3 cellular contexts compared by ENCODE assay signal in the genomic region with DNA sequence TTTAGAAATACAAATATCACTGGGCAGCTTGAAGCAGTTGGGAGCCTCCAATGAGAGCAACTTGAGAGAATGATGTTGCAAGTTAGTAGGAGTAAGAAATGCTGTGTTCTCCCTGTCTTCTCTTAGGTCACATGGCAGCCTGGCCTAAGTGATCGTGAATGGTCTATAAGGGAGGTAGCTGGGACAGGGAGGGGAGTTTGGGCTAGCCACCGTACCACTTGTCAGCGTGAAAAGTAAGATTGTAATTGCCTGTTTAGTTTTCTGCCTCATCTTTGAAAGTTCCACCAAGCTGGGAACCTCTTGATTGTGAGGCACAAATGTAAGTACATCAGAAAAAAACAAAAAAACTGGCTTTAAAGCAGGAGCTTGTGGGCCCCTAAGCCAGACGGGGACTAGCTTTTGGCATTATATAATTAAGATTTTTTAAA.
TF ChIP-seq lines count a peak whose summit lies in the region.

No MANE protein-coding gene starts in this region.

TF ChIP-seq in SK-N-SH, 30 proteins besides CTCF, POLR2A, EP300 and RAD21:
- TF ChIP-seq NFIC (IDR thresholded peaks at IDR 0.05; ENCODE audit: borderline replicate concordance) (no peak), TAF1 (IDR thresholded peaks at IDR 0.05; ENCODE audit: borderline replicate concordance, low read depth, low read length) (no peak), POLR2AphosphoS5 (IDR thresholded peaks at IDR 0.05; ENCODE audit: low read depth, low read length) (peak; percentile 6; the same call in 1 of the 2 replicates), FOXM1 (IDR thresholded peaks at IDR 0.05; ENCODE audit: low read depth) (no peak)
TF ChIP-seq in SK-N-SH: peak in this region for 1.

TF ChIP-seq in SK-N-SH treated with all-trans-retinoic acid at 6 μM for 48 hours, 23 proteins besides CTCF, POLR2A, EP300 and RAD21:
- TF ChIP-seq SNAI2 (CRISPR knock-in tag; IDR thresholded peaks at IDR 0.05), result no peak
- TF ChIP-seq, protein P1, sequence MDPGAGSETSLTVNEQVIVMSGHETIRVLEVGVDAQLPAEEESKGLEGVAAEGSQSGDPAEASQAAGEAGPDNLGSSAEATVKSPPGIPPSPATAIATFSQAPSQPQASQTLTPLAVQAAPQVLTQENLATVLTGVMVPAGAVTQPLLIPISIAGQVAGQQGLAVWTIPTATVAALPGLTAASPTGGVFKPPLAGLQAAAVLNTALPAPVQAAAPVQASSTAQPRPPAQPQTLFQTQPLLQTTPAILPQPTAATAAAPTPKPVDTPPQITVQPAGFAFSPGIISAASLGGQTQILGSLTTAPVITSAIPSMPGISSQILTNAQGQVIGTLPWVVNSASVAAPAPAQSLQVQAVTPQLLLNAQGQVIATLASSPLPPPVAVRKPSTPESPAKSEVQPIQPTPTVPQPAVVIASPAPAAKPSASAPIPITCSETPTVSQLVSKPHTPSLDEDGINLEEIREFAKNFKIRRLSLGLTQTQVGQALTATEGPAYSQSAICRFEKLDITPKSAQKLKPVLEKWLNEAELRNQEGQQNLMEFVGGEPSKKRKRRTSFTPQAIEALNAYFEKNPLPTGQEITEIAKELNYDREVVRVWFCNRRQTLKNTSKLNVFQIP (CRISPR knock-in tag; IDR thresholded peaks at IDR 0.05; ENCODE audit: borderline replicate concordance, low read depth), result no peak
- TF ChIP-seq TOX (CRISPR knock-in tag; IDR thresholded peaks at IDR 0.05; ENCODE audit: borderline replicate concordance), result no peak
- no peak for TF ChIP-seq ZFP30 (CRISPR knock-in tag; IDR thresholded peaks at IDR 0.05)
- TF ChIP-seq, protein P2, sequence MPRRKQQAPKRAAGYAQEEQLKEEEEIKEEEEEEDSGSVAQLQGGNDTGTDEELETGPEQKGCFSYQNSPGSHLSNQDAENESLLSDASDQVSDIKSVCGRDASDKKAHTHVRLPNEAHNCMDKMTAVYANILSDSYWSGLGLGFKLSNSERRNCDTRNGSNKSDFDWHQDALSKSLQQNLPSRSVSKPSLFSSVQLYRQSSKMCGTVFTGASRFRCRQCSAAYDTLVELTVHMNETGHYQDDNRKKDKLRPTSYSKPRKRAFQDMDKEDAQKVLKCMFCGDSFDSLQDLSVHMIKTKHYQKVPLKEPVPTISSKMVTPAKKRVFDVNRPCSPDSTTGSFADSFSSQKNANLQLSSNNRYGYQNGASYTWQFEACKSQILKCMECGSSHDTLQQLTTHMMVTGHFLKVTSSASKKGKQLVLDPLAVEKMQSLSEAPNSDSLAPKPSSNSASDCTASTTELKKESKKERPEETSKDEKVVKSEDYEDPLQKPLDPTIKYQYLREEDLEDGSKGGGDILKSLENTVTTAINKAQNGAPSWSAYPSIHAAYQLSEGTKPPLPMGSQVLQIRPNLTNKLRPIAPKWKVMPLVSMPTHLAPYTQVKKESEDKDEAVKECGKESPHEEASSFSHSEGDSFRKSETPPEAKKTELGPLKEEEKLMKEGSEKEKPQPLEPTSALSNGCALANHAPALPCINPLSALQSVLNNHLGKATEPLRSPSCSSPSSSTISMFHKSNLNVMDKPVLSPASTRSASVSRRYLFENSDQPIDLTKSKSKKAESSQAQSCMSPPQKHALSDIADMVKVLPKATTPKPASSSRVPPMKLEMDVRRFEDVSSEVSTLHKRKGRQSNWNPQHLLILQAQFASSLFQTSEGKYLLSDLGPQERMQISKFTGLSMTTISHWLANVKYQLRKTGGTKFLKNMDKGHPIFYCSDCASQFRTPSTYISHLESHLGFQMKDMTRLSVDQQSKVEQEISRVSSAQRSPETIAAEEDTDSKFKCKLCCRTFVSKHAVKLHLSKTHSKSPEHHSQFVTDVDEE (CRISPR knock-in tag; IDR thresholded peaks at IDR 0.05), result no peak
- TF ChIP-seq OSR1 (CRISPR knock-in tag; IDR thresholded peaks at IDR 0.05), result no peak
- TF ChIP-seq ARNTL (CRISPR knock-in tag; IDR thresholded peaks at IDR 0.05; ENCODE audit: borderline replicate concordance, low read depth), result no peak
TF ChIP-seq in SK-N-SH treated with all-trans-retinoic acid at 6 μM for 48 hours: peak in this region for 0.

TF ChIP-seq in GM12878, 131 proteins besides CTCF, POLR2A, EP300 and RAD21 (continues in another document):
- TF ChIP-seq POLR2AphosphoS5 (IDR thresholded peaks at IDR 0.05; ENCODE audit: low read length) (peak; percentile 89), SIX5 (IDR thresholded peaks at IDR 0.05; ENCODE audit: low read depth, low read length, severe bottlenecking) (no peak), ZNF622 (IDR thresholded peaks at IDR 0.05) (no peak), SREBF2 (IDR thresholded peaks at IDR 0.05; ENCODE audit: low read length) (no peak), WRNIP1 (IDR thresholded peaks at IDR 0.05; ENCODE audit: borderline replicate concordance, low read depth, low read length) (no peak), POU2F2 (IDR thresholded peaks at IDR 0.05; ENCODE audit: borderline replicate concordance, low read depth, low read length) (peak; percentile 26; the same call in 1 of the 3 replicates), SP1 (IDR thresholded peaks at IDR 0.05; ENCODE audit: low read depth, low read length) (no peak), ZSCAN29 (IDR thresholded peaks at IDR 0.05) (no peak), YBX1 (IDR thresholded peaks at IDR 0.05) (no peak), ZNF217 (IDR thresholded peaks at IDR 0.05) (no peak), SPI1 (IDR thresholded peaks at IDR 0.05; ENCODE audit: borderline replicate concordance, insufficient read depth, low read depth, low read length) (no peak), DPF2 (IDR thresholded peaks at IDR 0.05) (no peak), YY1 (IDR thresholded peaks at IDR 0.05; ENCODE audit: low read depth, low read length) (no peak), MTA2 (IDR thresholded peaks at IDR 0.05; ENCODE audit: low read depth) (no peak), TCF12 (IDR thresholded peaks at IDR 0.05; ENCODE audit: low read depth, low read length) (no peak), ASH2L (IDR thresholded peaks at IDR 0.05; ENCODE audit: borderline replicate concordance, low read depth) (no peak)
- TF ChIP-seq, protein P3, sequence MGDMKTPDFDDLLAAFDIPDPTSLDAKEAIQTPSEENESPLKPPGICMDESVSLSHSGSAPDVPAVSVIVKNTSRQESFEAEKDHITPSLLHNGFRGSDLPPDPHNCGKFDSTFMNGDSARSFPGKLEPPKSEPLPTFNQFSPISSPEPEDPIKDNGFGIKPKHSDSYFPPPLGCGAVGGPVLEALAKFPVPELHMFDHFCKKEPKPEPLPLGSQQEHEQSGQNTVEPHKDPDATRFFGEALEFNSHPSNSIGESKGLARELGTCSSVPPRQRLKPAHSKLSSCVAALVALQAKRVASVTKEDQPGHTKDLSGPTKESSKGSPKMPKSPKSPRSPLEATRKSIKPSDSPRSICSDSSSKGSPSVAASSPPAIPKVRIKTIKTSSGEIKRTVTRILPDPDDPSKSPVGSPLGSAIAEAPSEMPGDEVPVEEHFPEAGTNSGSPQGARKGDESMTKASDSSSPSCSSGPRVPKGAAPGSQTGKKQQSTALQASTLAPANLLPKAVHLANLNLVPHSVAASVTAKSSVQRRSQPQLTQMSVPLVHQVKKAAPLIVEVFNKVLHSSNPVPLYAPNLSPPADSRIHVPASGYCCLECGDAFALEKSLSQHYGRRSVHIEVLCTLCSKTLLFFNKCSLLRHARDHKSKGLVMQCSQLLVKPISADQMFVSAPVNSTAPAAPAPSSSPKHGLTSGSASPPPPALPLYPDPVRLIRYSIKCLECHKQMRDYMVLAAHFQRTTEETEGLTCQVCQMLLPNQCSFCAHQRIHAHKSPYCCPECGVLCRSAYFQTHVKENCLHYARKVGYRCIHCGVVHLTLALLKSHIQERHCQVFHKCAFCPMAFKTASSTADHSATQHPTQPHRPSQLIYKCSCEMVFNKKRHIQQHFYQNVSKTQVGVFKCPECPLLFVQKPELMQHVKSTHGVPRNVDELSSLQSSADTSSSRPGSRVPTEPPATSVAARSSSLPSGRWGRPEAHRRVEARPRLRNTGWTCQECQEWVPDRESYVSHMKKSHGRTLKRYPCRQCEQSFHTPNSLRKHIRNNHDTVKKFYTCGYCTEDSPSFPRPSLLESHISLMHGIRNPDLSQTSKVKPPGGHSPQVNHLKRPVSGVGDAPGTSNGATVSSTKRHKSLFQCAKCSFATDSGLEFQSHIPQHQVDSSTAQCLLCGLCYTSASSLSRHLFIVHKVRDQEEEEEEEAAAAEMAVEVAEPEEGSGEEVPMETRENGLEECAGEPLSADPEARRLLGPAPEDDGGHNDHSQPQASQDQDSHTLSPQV (IDR thresholded peaks at IDR 0.05), result no peak
- TF ChIP-seq, protein P4, sequence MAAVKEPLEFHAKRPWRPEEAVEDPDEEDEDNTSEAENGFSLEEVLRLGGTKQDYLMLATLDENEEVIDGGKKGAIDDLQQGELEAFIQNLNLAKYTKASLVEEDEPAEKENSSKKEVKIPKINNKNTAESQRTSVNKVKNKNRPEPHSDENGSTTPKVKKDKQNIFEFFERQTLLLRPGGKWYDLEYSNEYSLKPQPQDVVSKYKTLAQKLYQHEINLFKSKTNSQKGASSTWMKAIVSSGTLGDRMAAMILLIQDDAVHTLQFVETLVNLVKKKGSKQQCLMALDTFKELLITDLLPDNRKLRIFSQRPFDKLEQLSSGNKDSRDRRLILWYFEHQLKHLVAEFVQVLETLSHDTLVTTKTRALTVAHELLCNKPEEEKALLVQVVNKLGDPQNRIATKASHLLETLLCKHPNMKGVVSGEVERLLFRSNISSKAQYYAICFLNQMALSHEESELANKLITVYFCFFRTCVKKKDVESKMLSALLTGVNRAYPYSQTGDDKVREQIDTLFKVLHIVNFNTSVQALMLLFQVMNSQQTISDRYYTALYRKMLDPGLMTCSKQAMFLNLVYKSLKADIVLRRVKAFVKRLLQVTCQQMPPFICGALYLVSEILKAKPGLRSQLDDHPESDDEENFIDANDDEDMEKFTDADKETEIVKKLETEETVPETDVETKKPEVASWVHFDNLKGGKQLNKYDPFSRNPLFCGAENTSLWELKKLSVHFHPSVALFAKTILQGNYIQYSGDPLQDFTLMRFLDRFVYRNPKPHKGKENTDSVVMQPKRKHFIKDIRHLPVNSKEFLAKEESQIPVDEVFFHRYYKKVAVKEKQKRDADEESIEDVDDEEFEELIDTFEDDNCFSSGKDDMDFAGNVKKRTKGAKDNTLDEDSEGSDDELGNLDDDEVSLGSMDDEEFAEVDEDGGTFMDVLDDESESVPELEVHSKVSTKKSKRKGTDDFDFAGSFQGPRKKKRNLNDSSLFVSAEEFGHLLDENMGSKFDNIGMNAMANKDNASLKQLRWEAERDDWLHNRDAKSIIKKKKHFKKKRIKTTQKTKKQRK (IDR thresholded peaks at IDR 0.05; ENCODE audit: low read depth, low read length), result no peak
- TF ChIP-seq, protein P5, sequence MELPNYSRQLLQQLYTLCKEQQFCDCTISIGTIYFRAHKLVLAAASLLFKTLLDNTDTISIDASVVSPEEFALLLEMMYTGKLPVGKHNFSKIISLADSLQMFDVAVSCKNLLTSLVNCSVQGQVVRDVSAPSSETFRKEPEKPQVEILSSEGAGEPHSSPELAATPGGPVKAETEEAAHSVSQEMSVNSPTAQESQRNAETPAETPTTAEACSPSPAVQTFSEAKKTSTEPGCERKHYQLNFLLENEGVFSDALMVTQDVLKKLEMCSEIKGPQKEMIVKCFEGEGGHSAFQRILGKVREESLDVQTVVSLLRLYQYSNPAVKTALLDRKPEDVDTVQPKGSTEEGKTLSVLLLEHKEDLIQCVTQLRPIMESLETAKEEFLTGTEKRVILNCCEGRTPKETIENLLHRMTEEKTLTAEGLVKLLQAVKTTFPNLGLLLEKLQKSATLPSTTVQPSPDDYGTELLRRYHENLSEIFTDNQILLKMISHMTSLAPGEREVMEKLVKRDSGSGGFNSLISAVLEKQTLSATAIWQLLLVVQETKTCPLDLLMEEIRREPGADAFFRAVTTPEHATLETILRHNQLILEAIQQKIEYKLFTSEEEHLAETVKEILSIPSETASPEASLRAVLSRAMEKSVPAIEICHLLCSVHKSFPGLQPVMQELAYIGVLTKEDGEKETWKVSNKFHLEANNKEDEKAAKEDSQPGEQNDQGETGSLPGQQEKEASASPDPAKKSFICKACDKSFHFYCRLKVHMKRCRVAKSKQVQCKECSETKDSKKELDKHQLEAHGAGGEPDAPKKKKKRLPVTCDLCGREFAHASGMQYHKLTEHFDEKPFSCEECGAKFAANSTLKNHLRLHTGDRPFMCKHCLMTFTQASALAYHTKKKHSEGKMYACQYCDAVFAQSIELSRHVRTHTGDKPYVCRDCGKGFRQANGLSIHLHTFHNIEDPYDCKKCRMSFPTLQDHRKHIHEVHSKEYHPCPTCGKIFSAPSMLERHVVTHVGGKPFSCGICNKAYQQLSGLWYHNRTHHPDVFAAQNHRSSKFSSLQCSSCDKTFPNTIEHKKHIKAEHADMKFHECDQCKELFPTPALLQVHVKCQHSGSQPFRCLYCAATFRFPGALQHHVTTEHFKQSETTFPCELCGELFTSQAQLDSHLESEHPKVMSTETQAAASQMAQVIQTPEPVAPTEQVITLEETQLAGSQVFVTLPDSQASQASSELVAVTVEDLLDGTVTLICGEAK (IDR thresholded peaks at IDR 0.05; ENCODE audit: borderline replicate concordance), result no peak
- TF ChIP-seq, protein P6, sequence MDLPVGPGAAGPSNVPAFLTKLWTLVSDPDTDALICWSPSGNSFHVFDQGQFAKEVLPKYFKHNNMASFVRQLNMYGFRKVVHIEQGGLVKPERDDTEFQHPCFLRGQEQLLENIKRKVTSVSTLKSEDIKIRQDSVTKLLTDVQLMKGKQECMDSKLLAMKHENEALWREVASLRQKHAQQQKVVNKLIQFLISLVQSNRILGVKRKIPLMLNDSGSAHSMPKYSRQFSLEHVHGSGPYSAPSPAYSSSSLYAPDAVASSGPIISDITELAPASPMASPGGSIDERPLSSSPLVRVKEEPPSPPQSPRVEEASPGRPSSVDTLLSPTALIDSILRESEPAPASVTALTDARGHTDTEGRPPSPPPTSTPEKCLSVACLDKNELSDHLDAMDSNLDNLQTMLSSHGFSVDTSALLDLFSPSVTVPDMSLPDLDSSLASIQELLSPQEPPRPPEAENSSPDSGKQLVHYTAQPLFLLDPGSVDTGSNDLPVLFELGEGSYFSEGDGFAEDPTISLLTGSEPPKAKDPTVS (IDR thresholded peaks at IDR 0.05; ENCODE audit: low read depth, low read length), result no peak
- TF ChIP-seq, protein P7, sequence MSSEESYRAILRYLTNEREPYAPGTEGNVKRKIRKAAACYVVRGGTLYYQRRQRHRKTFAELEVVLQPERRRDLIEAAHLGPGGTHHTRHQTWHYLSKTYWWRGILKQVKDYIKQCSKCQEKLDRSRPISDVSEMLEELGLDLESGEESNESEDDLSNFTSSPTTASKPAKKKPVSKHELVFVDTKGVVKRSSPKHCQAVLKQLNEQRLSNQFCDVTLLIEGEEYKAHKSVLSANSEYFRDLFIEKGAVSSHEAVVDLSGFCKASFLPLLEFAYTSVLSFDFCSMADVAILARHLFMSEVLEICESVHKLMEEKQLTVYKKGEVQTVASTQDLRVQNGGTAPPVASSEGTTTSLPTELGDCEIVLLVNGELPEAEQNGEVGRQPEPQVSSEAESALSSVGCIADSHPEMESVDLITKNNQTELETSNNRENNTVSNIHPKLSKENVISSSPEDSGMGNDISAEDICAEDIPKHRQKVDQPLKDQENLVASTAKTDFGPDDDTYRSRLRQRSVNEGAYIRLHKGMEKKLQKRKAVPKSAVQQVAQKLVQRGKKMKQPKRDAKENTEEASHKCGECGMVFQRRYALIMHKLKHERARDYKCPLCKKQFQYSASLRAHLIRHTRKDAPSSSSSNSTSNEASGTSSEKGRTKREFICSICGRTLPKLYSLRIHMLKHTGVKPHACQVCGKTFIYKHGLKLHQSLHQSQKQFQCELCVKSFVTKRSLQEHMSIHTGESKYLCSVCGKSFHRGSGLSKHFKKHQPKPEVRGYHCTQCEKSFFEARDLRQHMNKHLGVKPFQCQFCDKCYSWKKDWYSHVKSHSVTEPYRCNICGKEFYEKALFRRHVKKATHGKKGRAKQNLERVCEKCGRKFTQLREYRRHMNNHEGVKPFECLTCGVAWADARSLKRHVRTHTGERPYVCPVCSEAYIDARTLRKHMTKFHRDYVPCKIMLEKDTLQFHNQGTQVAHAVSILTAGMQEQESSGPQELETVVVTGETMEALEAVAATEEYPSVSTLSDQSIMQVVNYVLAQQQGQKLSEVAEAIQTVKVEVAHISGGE (CRISPR knock-in tag; IDR thresholded peaks at IDR 0.05), result 0 out of 2 replicates have a peak, but pooled peaks have one; percentile 6
